29 cellular contexts compared by ENCODE assay signal in genomic region chrX:30885136-30885535, GRCh38.
"Had no signal": no experiment of that assay in that cellular context is flagged by ENCODE, and none has a peak within 500 bp of the region (broad histone marks: within the 10 kb centered on the region; RNA-seq: fewer than 3 reads in every experiment).

No MANE protein-coding gene starts in this region.

- H3K4me1 ChIP-seq: prostate gland, thyroid gland had no signal

- H3K4me3 Mint-ChIP-seq: activated CD8-positive, alpha-beta T cell treated with anti-CD3 and anti-CD28 coated beads for 36 hours; activated naive CD8-positive, alpha-beta T cell; activated T-cell treated with anti-CD3 and anti-CD28 coated beads, Interleukin-2, amount 50 U/mL, for 4 hours; central memory CD8-positive, alpha-beta T cell; dendritic cell treated with granulocyte-macrophage colony-stimulating factor and Interleukin-4, amounts not matched to agents 40 ng/mL and 50 ng/mL, for 4 days; stimulated activated memory B cell treated with anti-CD40 and anti-IgM and Interleukin-4, amounts not matched to agents 10 μg/mL and 1 μg/mL and 100 μg/mL, for 72 hours; stimulated activated naive CD8-positive, alpha-beta T cell treated with anti-CD3 and anti-CD28 coated beads, Interleukin-15, amount 100 ng/mL, for 72 hours had no signal

- H3K27me3 ChIP-seq: esophagus muscularis mucosa, foreskin keratinocyte, heart left ventricle, left lung, neutrophil, sigmoid colon, thyroid gland had no signal

- H3K27me3 Mint-ChIP-seq: activated CD8-positive, alpha-beta T cell treated with anti-CD3 and anti-CD28 coated beads for 36 hours; activated naive CD8-positive, alpha-beta T cell; central memory CD8-positive, alpha-beta T cell; dendritic cell treated with granulocyte-macrophage colony-stimulating factor and Interleukin-4, amounts not matched to agents 40 ng/mL and 50 ng/mL, for 4 days; stimulated activated memory B cell treated with anti-CD40 and anti-IgM and Interleukin-4, amounts not matched to agents 10 μg/mL and 1 μg/mL and 100 μg/mL, for 72 hours; stimulated activated naive CD8-positive, alpha-beta T cell treated with anti-CD3 and anti-CD28 coated beads, Interleukin-15, amount 100 ng/mL, for 72 hours had no signal

- H3K36me3 Mint-ChIP-seq: activated naive CD8-positive, alpha-beta T cell; stimulated activated memory B cell treated with anti-CD40 and anti-IgM and Interleukin-4, amounts not matched to agents 10 μg/mL and 1 μg/mL and 100 μg/mL, for 72 hours had no signal

- ATAC-seq: activated CD8-positive, alpha-beta T cell treated with anti-CD3 and anti-CD28 coated beads for 36 hours; activated T-cell treated with anti-CD3 and anti-CD28 coated beads, Interleukin-2, amount 50 U/mL, for 4 hours; foreskin keratinocyte; heart left ventricle; left lung; mucosa of descending colon; stimulated activated memory B cell treated with anti-CD40 and anti-IgM and Interleukin-4, amounts not matched to agents 10 μg/mL and 1 μg/mL and 100 μg/mL, for 72 hours; stimulated activated naive CD8-positive, alpha-beta T cell treated with anti-CD3 and anti-CD28 coated beads, Interleukin-15, amount 100 ng/mL, for 72 hours had no signal

- H3K27ac Mint-ChIP-seq: activated CD8-positive, alpha-beta T cell treated with anti-CD3 and anti-CD28 coated beads for 36 hours; activated naive CD8-positive, alpha-beta T cell; activated T-helper 2 cell treated with anti-CD3 and anti-CD28 coated beads, Interferon-gamma antibody, Interleukin-2, Interleukin-4, amounts not matched to agents 10 μg/mL and 5 μg/mL and 100 μg/mL, durations not matched to agents 14 hours and 24 hours and 36 hours; dendritic cell treated with granulocyte-macrophage colony-stimulating factor and Interleukin-4, amounts not matched to agents 40 ng/mL and 50 ng/mL, for 4 days; stimulated activated memory B cell treated with anti-CD40 and anti-IgM and Interleukin-4, amounts not matched to agents 10 μg/mL and 1 μg/mL and 100 μg/mL, for 72 hours; stimulated activated naive CD8-positive, alpha-beta T cell treated with anti-CD3 and anti-CD28 coated beads, Interleukin-15, amount 100 ng/mL, for 72 hours had no signal

- H3K9me3 ChIP-seq: esophagus muscularis mucosa, heart left ventricle, left lung, mucosa of descending colon, neutrophil, prostate gland, sigmoid colon, thyroid gland had no signal

- DNase-seq: activated CD4-positive, alpha-beta T cell treated with anti-CD3 and anti-CD28 coated beads for 48 hours; activated CD8-positive, alpha-beta T cell treated with anti-CD3 and anti-CD28 coated beads for 36 hours; activated T-cell treated with anti-CD3 and anti-CD28 coated beads, Interleukin-2, amount 50 U/mL, for 4 hours; anterior cingulate cortex; foreskin keratinocyte; heart left ventricle; kidney glomerular epithelial cell; left lung; mucosa of descending colon; retina; sigmoid colon; small intestine; stimulated activated CD4-positive, alpha-beta T cell treated with anti-CD3 and anti-CD28 coated beads, Interleukin-1b, Interleukin-23, amount 100 ng/mL, for 48 hours; stimulated activated CD4-positive, alpha-beta T cell treated with anti-CD3 and anti-CD28 coated beads, Interleukin-4, amount 100 ng/mL, for 4 hours; stimulated activated CD8-positive, alpha-beta memory T cell treated with anti-CD3 and anti-CD28 coated beads, Interleukin-4, amount 100 ng/mL, for 48 hours; stimulated activated naive CD8-positive, alpha-beta T cell treated with anti-CD3 and anti-CD28 coated beads, Interleukin-15, amount 100 ng/mL, for 72 hours; substantia nigra; T-helper 1 cell; thyroid gland had no signal

- H3K36me3 ChIP-seq: esophagus muscularis mucosa, heart left ventricle, left lung, neutrophil, prostate gland, sigmoid colon, thyroid gland had no signal

- H3K9me3 Mint-ChIP-seq: activated CD8-positive, alpha-beta T cell treated with anti-CD3 and anti-CD28 coated beads for 36 hours; activated T-cell treated with anti-CD3 and anti-CD28 coated beads, Interleukin-2, amount 50 U/mL, for 4 hours; activated T-helper 2 cell treated with anti-CD3 and anti-CD28 coated beads, Interferon-gamma antibody, Interleukin-2, Interleukin-4, amounts not matched to agents 10 μg/mL and 5 μg/mL and 100 μg/mL, durations not matched to agents 14 hours and 24 hours and 36 hours; central memory CD8-positive, alpha-beta T cell; dendritic cell treated with granulocyte-macrophage colony-stimulating factor and Interleukin-4, amounts not matched to agents 40 ng/mL and 50 ng/mL, for 4 days; nephron; stimulated activated memory B cell treated with anti-CD40 and anti-IgM and Interleukin-4, amounts not matched to agents 10 μg/mL and 1 μg/mL and 100 μg/mL, for 72 hours; stimulated activated naive CD8-positive, alpha-beta T cell treated with anti-CD3 and anti-CD28 coated beads, Interleukin-15, amount 100 ng/mL, for 72 hours had no signal

- H3K4me3 ChIP-seq: esophagus muscularis mucosa, heart left ventricle, left lung, lung, mucosa of descending colon, prostate gland, sigmoid colon, thyroid gland had no signal
